10 cellular contexts compared by ENCODE assay signal in the genomic region with DNA sequence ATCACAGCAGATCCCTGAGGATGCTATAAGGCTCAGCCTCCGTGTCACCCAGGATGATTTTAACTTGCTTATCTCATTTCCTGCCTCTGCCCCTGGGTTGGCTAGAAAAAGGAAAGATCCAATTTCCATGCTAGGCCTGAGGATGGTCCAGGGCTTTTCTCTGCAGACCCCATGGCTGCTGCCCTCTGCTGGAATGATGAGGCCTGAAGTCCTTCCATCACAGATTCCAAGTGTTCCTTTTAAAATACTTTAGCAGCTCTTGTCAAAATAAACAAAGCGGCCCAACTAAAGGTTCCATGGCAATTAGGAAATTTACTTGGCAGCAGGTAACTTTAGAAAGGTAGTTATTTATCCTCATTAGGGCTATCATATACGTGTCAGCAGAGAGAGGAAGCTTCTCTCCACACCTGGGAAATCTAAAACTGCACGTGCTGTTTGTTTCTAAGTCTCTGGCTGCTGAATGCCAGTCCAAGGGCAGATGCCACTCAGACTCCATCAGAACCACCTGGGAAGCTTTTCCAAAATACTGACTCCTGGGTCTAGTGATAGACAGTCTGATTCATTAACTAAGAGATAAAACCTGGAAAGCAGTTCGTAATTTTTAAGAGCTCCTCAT.
DNase-seq lines count a peak whose midpoint lies in the region; ATAC-seq and TF ChIP-seq lines count a peak whose summit lies in the region.
"Had no signal": no experiment of that assay in that cellular context is flagged by ENCODE, and none has a peak within 500 bp of the region (broad histone marks: within the 10 kb centered on the region; RNA-seq: fewer than 3 reads in every experiment).

No MANE protein-coding gene starts in this region.

- H3K36me3 ChIP-seq in OCI-LY7 (ENCODE audit: insufficient read depth, low read length) (no peaks in the 10 kb centered on the region), testis (ENCODE audit: low read depth, missing control alignments) (no peaks in the 10 kb centered on the region), vagina (no peaks in the 10 kb centered on the region)
- H3K36me3 ChIP-seq: BLaER1 treated with 17β-estradiol and CSF1 and Interleukin-3, amounts not matched to agents 10 nM and 100 nM had no signal

- H3K4me1 ChIP-seq in OCI-LY7 (ENCODE audit: insufficient read depth, low read length, poor library complexity, severe bottlenecking) (no peaks in the 10 kb centered on the region), foreskin keratinocyte (no peaks in the 10 kb centered on the region), testis (no peaks in the 10 kb centered on the region), vagina (no peaks in the 10 kb centered on the region)
- H3K4me1 ChIP-seq: BLaER1 treated with 17β-estradiol and CSF1 and Interleukin-3, amounts not matched to agents 10 nM and 100 nM had no signal

- H3K27me3 ChIP-seq in foreskin keratinocyte = peaks cover 27% of the 10 kb centered on the region
- no peaks in the 10 kb centered on the region for H3K27me3 ChIP-seq in testis
- H3K27me3 ChIP-seq in vagina = no peaks in the 10 kb centered on the region
- H3K27me3 ChIP-seq: BLaER1 treated with 17β-estradiol and CSF1 and Interleukin-3, amounts not matched to agents 10 nM and 100 nM had no signal

- intact Hi-C loops in OCI-LY7 (cut with micrococcal nuclease; ENCODE audit: unreplicated experiment) = loop anchor here (5.0 kb wide), 1 partner anchor 324 kb away; no protein-coding TSS in a partner anchor
- intact Hi-C loops in testis (cut with DNase I; ENCODE audit: low total_unique reads) = no loop called here
- intact Hi-C loops in vagina (cut with DNase I) = no loop called here

- no peaks in the 10 kb centered on the region for H3K9me2 ChIP-seq in OCI-LY7 (ENCODE audit: insufficient read depth, low read length)

- peak; percentile 29 for ATAC-seq in foreskin keratinocyte
- ATAC-seq in HG03432 (IDR thresholded peaks at IDR 0.05; ENCODE audit: unreplicated experiment) = no peak

- no peaks in the 10 kb centered on the region for H3K79me2 ChIP-seq in OCI-LY7 (ENCODE audit: insufficient read depth, low read depth, low read length)

- H3K27ac ChIP-seq in OCI-LY7 (ENCODE audit: low read depth, low read length, poor library complexity, severe bottlenecking) (no peak overlapping the region), foreskin keratinocyte (no peak overlapping the region), testis (no peak overlapping the region), vagina (no peak overlapping the region)
- H3K27ac ChIP-seq: BLaER1 treated with 17β-estradiol and CSF1 and Interleukin-3, amounts not matched to agents 10 nM and 100 nM had no signal

- no peak overlapping the region for H3K4me2 ChIP-seq in OCI-LY7 (ENCODE audit: low read length)
- H3K4me2 ChIP-seq: BLaER1 treated with 17β-estradiol and CSF1 and Interleukin-3, amounts not matched to agents 10 nM and 100 nM had no signal

- no peak overlapping the region for H3K4me3 ChIP-seq in OCI-LY7 (ENCODE audit: low read depth, low read length, poor library complexity, severe bottlenecking)
- no peak overlapping the region for H3K4me3 ChIP-seq in testis
- no peak overlapping the region for H3K4me3 ChIP-seq in vagina
- H3K4me3 ChIP-seq: BLaER1 treated with 17β-estradiol and CSF1 and Interleukin-3, amounts not matched to agents 10 nM and 100 nM had no signal

- BruUV-seq in OCI-LY7 (replicated peaks; lab: Mats Ljungman, UMichigan) = no TSS peak

- no peaks in the 10 kb centered on the region for H3K9me3 ChIP-seq in OCI-LY7 (ENCODE audit: low read length)
- H3K9me3 ChIP-seq in testis = no peaks in the 10 kb centered on the region
- H3K9me3 ChIP-seq in vagina = no peaks in the 10 kb centered on the region
- H3K9me3 ChIP-seq: BLaER1 treated with 17β-estradiol and CSF1 and Interleukin-3, amounts not matched to agents 10 nM and 100 nM had no signal

- H4K20me1 ChIP-seq in OCI-LY7 (ENCODE audit: insufficient read depth, low read length) = no peaks in the 10 kb centered on the region
- H4K20me1 ChIP-seq: BLaER1 treated with 17β-estradiol and CSF1 and Interleukin-3, amounts not matched to agents 10 nM and 100 nM had no signal

- TF ChIP-seq CTCF in OCI-LY7 (conservative IDR thresholded peaks at IDR 0.05; ENCODE audit: low read length) = peak; percentile 63
- peak; percentile 66 for TF ChIP-seq CTCF in foreskin keratinocyte (conservative IDR thresholded peaks at IDR 0.05)
- peak in 1 of 3 experiments; percentile 27 for TF ChIP-seq CTCF in testis (IDR thresholded peaks at IDR 0.05)
- no peak for TF ChIP-seq CTCF in vagina (IDR thresholded peaks at IDR 0.05)
- TF ChIP-seq CTCF in GM10266 (IDR thresholded peaks at IDR 0.05; ENCODE audit: control insufficient read depth, insufficient read depth, low read depth, missing control alignments) = no peak

- POLR2A ChIA-PET in OCI-LY7 (lab: Charles Lee) = interaction anchor here (0.9 kb wide), 1 partner anchor 11 kb away, joined by 3 read pairs; no protein-coding TSS in a partner anchor

- TF ChIP-seq POLR2A in testis (IDR thresholded peaks at IDR 0.05) = no peak
- no peak for TF ChIP-seq POLR2A in vagina (IDR thresholded peaks at IDR 0.05)

- no peak overlapping the region for H2AFZ ChIP-seq in OCI-LY7 (ENCODE audit: low read length)

- 40 to 43% methylated on average over 5 of the region's 5 CpGs for WGBS in testis, 2 donors

- DNase-seq in NCI-H510A treated with DMSO at 0.1 percent for 48 hours (lab: John Stamatoyannopoulos, UW) (peak; percentile 41), NCI-H510A (lab: John Stamatoyannopoulos, UW) (no peak), OCI-LY7 (ENCODE audit: low spot score) (no peak), foreskin keratinocyte (peak; percentile 2 to 22), testis (peak; percentile 37), vagina (ENCODE audit: extremely low spot score in 2 of 2) (no peak), GM10266 (ENCODE audit: extremely low spot score) (no peak)
- DNase-seq: NCI-H1436 had no signal

- CTCF ChIA-PET in OCI-LY7 (lab: Charles Lee; ENCODE audit: unreplicated experiment) = no interaction called here

Comparison
In these comparisons a context has a peak if more than half of its experiments do, and no peak if none do; other contexts are left out.
1. DNase-seq: peak in NCI-H510A treated with DMSO at 0.1 percent for 48 hours (single experiment), foreskin keratinocyte (2 of 2) and testis (single experiment); none in NCI-H510A (single experiment), OCI-LY7 (single experiment), vagina (0 of 2) and GM10266 (single experiment).
2. CTCF ChIP-seq: peak in OCI-LY7 (single experiment) and foreskin keratinocyte (single experiment); none in vagina (0 of 3) and GM10266 (single experiment).